ENCODE assay signal across 9 cellular contexts in the genomic region with DNA sequence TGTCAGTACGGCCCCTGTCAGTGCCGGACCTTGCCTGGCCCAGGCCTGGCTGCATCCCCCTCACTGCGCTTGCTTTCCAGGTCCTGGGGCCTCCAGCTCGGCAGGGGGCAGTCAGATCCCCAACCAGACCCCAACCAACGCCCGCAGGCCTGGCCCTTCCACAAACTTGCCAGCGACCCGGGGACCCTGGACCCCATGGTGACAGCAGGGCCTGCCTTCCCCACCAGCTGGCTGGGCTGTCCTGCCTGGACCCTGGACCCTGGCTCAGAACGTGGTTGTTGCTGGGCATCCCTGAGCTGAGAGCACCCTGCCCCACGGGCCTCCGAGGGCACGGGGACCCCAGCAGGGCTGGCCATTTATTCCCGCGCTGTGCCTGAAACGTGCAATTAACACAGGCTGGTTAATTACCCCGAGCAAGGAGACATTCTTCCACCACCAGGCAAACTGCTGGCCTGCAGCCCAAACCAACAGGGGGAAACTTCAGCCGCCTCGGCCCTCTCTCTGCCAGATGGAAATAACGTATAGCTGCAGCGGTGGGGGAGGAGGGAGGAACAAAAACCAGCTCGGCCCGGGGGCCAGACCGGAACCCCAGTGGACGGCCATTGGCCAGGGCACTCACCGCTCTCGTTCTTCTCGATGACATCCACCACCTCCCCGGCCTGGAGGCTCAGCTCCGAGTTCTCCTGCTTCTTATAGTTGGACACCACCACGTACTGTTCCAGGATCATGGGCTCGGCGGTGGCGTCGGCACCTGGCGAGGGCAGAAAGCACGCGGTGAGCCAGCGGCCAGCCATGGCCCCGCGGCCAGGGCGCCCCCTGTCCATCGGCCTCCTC.
DNase-seq lines count a peak whose midpoint lies in the region; ATAC-seq, FAIRE-seq and TF ChIP-seq lines count a peak whose summit lies in the region.
"Had no signal": no experiment of that assay in that cellular context is flagged by ENCODE, and none has a peak within 500 bp of the region (broad histone marks: within the 10 kb centered on the region; RNA-seq: fewer than 3 reads in every experiment).

No MANE protein-coding gene starts in this region.

- TF ChIP-seq CTCF in hepatocyte (IDR thresholded peaks at IDR 0.05; ENCODE audit: poor library complexity), result no peak
- TF ChIP-seq CTCF in smooth muscle cell (IDR thresholded peaks at IDR 0.05; ENCODE audit: borderline replicate concordance, insufficient read depth, poor library complexity, severe bottlenecking), result no peak

- peak overlapping the region; percentile 89 to 95 (median 93) for H3K27ac Mint-ChIP-seq in CD4-positive, alpha-beta memory T cell
- peak overlapping the region; percentile 91 to 94 for H3K27ac Mint-ChIP-seq in activated naive CD4-positive, alpha-beta T cell treated with anti-CD3 and anti-CD28 coated beads, Interleukin-2, amount 50 U/mL, for 72 hours

- peak overlapping the region; percentile 87 to 92 (median 90) for H3K4me3 Mint-ChIP-seq in CD4-positive, alpha-beta memory T cell

- no peaks in the 10 kb centered on the region for H3K9me2 ChIP-seq in hepatocyte (replicated peaks; ENCODE audit: insufficient read depth)

- H3K9ac ChIP-seq in smooth muscle cell (ENCODE audit: low read depth), result peak overlapping the region; percentile 62

- H3K9me3 Mint-ChIP-seq in CD4-positive, alpha-beta memory T cell, result peaks cover 0 to 2% (median 0%) of the 10 kb centered on the region in 8 donors
- peaks cover 0 to 16% of the 10 kb centered on the region in 2 donors for H3K9me3 Mint-ChIP-seq in activated naive CD4-positive, alpha-beta T cell treated with anti-CD3 and anti-CD28 coated beads, Interleukin-2, amount 50 U/mL, for 72 hours

- peaks cover 27% of the 10 kb centered on the region for H3K4me1 ChIP-seq in CD4-positive, alpha-beta memory T cell (ENCODE audit: insufficient read depth, low read length)
- peaks cover 12% of the 10 kb centered on the region for H3K4me1 ChIP-seq in hepatocyte (ENCODE audit: insufficient read depth)
- H3K4me1 ChIP-seq in smooth muscle cell (ENCODE audit: low read depth), result peaks cover 18% of the 10 kb centered on the region

- intact Hi-C loops in CD4-positive, alpha-beta memory T cell (cut with micrococcal nuclease), result loop anchor here (1.0 kb wide), 1 partner anchor 18 kb away; no protein-coding TSS in a partner anchor

- H3K27ac ChIP-seq in CD4-positive, alpha-beta memory T cell (ENCODE audit: low read depth, low read length), result peak overlapping the region; percentile 76
- H3K27ac ChIP-seq in hepatocyte (peak overlapping the region; percentile 93), smooth muscle cell (ENCODE audit: low read depth) (peak overlapping the region; percentile 87)
- H3K27ac ChIP-seq: SK-N-MC had no signal

- H3K4me3 ChIP-seq in CD4-positive, alpha-beta memory T cell (ENCODE audit: low read length in 2 of 2), result peak overlapping the region; percentile 49 to 74
- H3K4me3 ChIP-seq in hepatocyte, result peak overlapping the region; percentile 33
- H3K4me3 ChIP-seq in smooth muscle cell, result peak overlapping the region; percentile 25
- H3K4me3 ChIP-seq: SK-N-MC had no signal

- H3K27me3 Mint-ChIP-seq in CD4-positive, alpha-beta memory T cell, result no peaks in the 10 kb centered on the region

- peaks cover 10 to 40% (median 16%) of the 10 kb centered on the region in 4 donors for H3K4me1 Mint-ChIP-seq in CD4-positive, alpha-beta memory T cell

- H3K4me2 ChIP-seq in hepatocyte (peak overlapping the region; percentile 89), smooth muscle cell (peak overlapping the region; percentile 78)

- no peaks in the 10 kb centered on the region for H3K9me3 ChIP-seq in CD4-positive, alpha-beta memory T cell (ENCODE audit: control insufficient read depth in 1 of 2, low read length in 2 of 2)
- H3K9me3 ChIP-seq in hepatocyte (ENCODE audit: low read depth), result no peaks in the 10 kb centered on the region
- no peaks in the 10 kb centered on the region for H3K9me3 ChIP-seq in smooth muscle cell (replicated peaks; ENCODE audit: low read depth)

- H3K79me2 ChIP-seq in hepatocyte (peaks cover 30% of the 10 kb centered on the region), smooth muscle cell (ENCODE audit: low read depth) (peaks cover 55% of the 10 kb centered on the region)

- H3F3A ChIP-seq in smooth muscle cell (ENCODE audit: low read depth), result no peaks in the 10 kb centered on the region

- WGBS in hepatocyte (ENCODE audit: low lambda C conversion rate, missing lambda C conversion rate), result 76% methylated on average over 35 of the region's 42 CpGs
- WGBS in smooth muscle cell (ENCODE audit: low lambda C conversion rate), result 91% methylated on average over 42 of the region's 42 CpGs

- peaks cover 24 to 27% of the 10 kb centered on the region in 2 donors for H3K36me3 Mint-ChIP-seq in CD4-positive, alpha-beta memory T cell
- peaks cover 5 to 22% of the 10 kb centered on the region in 2 donors for H3K36me3 Mint-ChIP-seq in activated naive CD4-positive, alpha-beta T cell treated with anti-CD3 and anti-CD28 coated beads, Interleukin-2, amount 50 U/mL, for 72 hours

- H4K20me1 ChIP-seq in hepatocyte (ENCODE audit: insufficient read depth, poor library complexity, severe bottlenecking), result no peaks in the 10 kb centered on the region
- peaks cover 39% of the 10 kb centered on the region for H4K20me1 ChIP-seq in smooth muscle cell (ENCODE audit: low read depth)

- CTCF ChIA-PET in CD4-positive, alpha-beta memory T cell (lab: Charles Lee; ENCODE audit: partially characterized antibody), result interaction anchor here (0.8 to 4.4 kb wide), 3 partner anchors 26 to 55 kb away, joined by 3 to 24 read pairs (median 5); no protein-coding TSS in a partner anchor

- DNase-seq in CD4-positive, alpha-beta memory T cell, result no peak
- DNase-seq in HS-27A (ENCODE audit: low read depth), result peak; percentile 17
- DNase-seq in activated naive CD4-positive, alpha-beta T cell treated with anti-CD3 and anti-CD28 coated beads, Interleukin-2, amount 50 U/mL, for 72 hours (ENCODE audit: low spot score in 2 of 2), result peak in 1 of 2 donors; percentile 12
- DNase-seq in hepatocyte (ENCODE audit: low spot score), result no peak
- DNase-seq in smooth muscle cell (lab: John Stamatoyannopoulos, UW; ENCODE audit: unreplicated experiment), result no peak
- no peak for DNase-seq in GM12891 (ENCODE audit: insufficient read length, low spot score)

- H3K27me3 ChIP-seq in CD4-positive, alpha-beta memory T cell (ENCODE audit: insufficient read depth, low read length), result no peaks in the 10 kb centered on the region
- no peaks in the 10 kb centered on the region for H3K27me3 ChIP-seq in hepatocyte
- H3K27me3 ChIP-seq in smooth muscle cell (ENCODE audit: low read depth), result no peaks in the 10 kb centered on the region

- ATAC-seq in GM19452 (IDR thresholded peaks at IDR 0.05; ENCODE audit: unreplicated experiment), result peak; percentile 35
- peak; percentile 36 to 44 for ATAC-seq in activated naive CD4-positive, alpha-beta T cell treated with anti-CD3 and anti-CD28 coated beads, Interleukin-2, amount 50 U/mL, for 72 hours
- no peak for ATAC-seq in HG03460 (IDR thresholded peaks at IDR 0.05; ENCODE audit: unreplicated experiment)

- no peak overlapping the region for H2AFZ ChIP-seq in hepatocyte
- H2AFZ ChIP-seq in smooth muscle cell (ENCODE audit: low read depth), result no peak overlapping the region

- no peak for TF ChIP-seq POLR2A in GM12891 (IDR thresholded peaks at IDR 0.05; ENCODE audit: low read depth, low read length)

- H3K36me3 ChIP-seq in CD4-positive, alpha-beta memory T cell (ENCODE audit: insufficient read depth, low read length), result no peaks in the 10 kb centered on the region
- H3K36me3 ChIP-seq in hepatocyte (replicated peaks; ENCODE audit: insufficient read depth, low read depth) (no peaks in the 10 kb centered on the region), smooth muscle cell (ENCODE audit: low read depth) (peaks cover 3% of the 10 kb centered on the region)

- POLR2A ChIA-PET in CD4-positive, alpha-beta memory T cell (lab: Charles Lee; ENCODE audit: partially characterized antibody), result interaction anchor here (1.0 to 2.3 kb wide), 5 partner anchors 10 to 461 kb away, joined by 3 to 8 read pairs (median 4); a partner anchor contains a TSS

- FAIRE-seq in GM12891 (lab: Jason Lieb, UNC), result no peak

TF ChIP-seq in GM12891, 5 proteins besides CTCF, POLR2A, EP300 and RAD21:
- TF ChIP-seq POLR2AphosphoS5 (IDR thresholded peaks at IDR 0.05; ENCODE audit: low read depth, low read length), result no peak
- TF ChIP-seq TAF1 (IDR thresholded peaks at IDR 0.05; ENCODE audit: low read depth, low read length), result no peak
- TF ChIP-seq POU2F2 (IDR thresholded peaks at IDR 0.05; ENCODE audit: low read depth, low read length), result no peak
- no peak for TF ChIP-seq PAX5 (IDR thresholded peaks at IDR 0.05; ENCODE audit: insufficient read depth, low read length, severe bottlenecking)
- no peak for TF ChIP-seq SPI1 (IDR thresholded peaks at IDR 0.05; ENCODE audit: low read depth, low read length)
